ENCODE assay signal across 8 cellular contexts in genomic region chr13:100573121-100573520, GRCh38. TPM values are rescaled to one million over a fixed set of nuclear protein-coding genes. Genes with fewer than 3 reads are reported as not detected.
DNase-seq lines count a peak whose midpoint lies in the region; ATAC-seq and TF ChIP-seq lines count a peak whose summit lies in the region.

No MANE protein-coding gene starts in this region.

- H3K36me3 Mint-ChIP-seq in neural progenitor cell: peaks cover 4% of the 10 kb centered on the region

- H3K4me2 ChIP-seq in OCI-LY3 (ENCODE audit: low read length) (no peak overlapping the region), neural progenitor cell (no peak overlapping the region)

- H4K20me1 ChIP-seq in OCI-LY3 (ENCODE audit: insufficient read depth, low read length) (no peaks in the 10 kb centered on the region), neural progenitor cell (ENCODE audit: low read depth) (no peaks in the 10 kb centered on the region)

- TF ChIP-seq CTCF in OCI-LY3 (IDR thresholded peaks at IDR 0.05; ENCODE audit: low read depth, low read length) (peak; percentile 94), neural progenitor cell (IDR thresholded peaks at IDR 0.05) (peak; percentile 84), thoracic aorta (IDR thresholded peaks at IDR 0.05) (peak; percentile 57)

- H3K36me3 ChIP-seq in OCI-LY3 (replicated peaks; ENCODE audit: low read depth, low read length): no peaks in the 10 kb centered on the region
- H3K36me3 ChIP-seq in neural progenitor cell: no peaks in the 10 kb centered on the region
- no peaks in the 10 kb centered on the region for H3K36me3 ChIP-seq in thoracic aorta

- no peak overlapping the region for H3K4me3 Mint-ChIP-seq in neural progenitor cell

- no peaks in the 10 kb centered on the region for H3F3A ChIP-seq in neural progenitor cell (ENCODE audit: low read depth)

- H3K4me1 Mint-ChIP-seq in neural progenitor cell: peaks cover 2% of the 10 kb centered on the region

- ATAC-seq in GM21447 (IDR thresholded peaks at IDR 0.05; ENCODE audit: unreplicated experiment) (peak; percentile 99), thoracic aorta (ENCODE audit: insufficient number of reproducible peaks, low FRiP score, low read depth) (no peak)

- H3K27ac ChIP-seq in OCI-LY3 (ENCODE audit: low read length): no peak overlapping the region
- H3K27ac ChIP-seq in neural progenitor cell: no peak overlapping the region
- no peak overlapping the region for H3K27ac ChIP-seq in thoracic aorta

- no peak overlapping the region for H3K9ac ChIP-seq in OCI-LY3 (ENCODE audit: low read length)
- no peak overlapping the region for H3K9ac ChIP-seq in neural progenitor cell

- no peak overlapping the region for H2AFZ ChIP-seq in OCI-LY3 (ENCODE audit: low read depth, low read length)
- H2AFZ ChIP-seq in neural progenitor cell (replicated peaks): no peak overlapping the region

- H3K4me3 ChIP-seq in OCI-LY3 (ENCODE audit: low read length) (no peak overlapping the region), neural progenitor cell (no peak overlapping the region), thoracic aorta (no peak overlapping the region)

- H3K27ac Mint-ChIP-seq in neural progenitor cell: no peak overlapping the region

- H3K27me3 ChIP-seq in OCI-LY3 (ENCODE audit: low read depth, low read length) (no peaks in the 10 kb centered on the region), neural progenitor cell (no peaks in the 10 kb centered on the region), thoracic aorta (replicated peaks; ENCODE audit: insufficient read depth) (no peaks in the 10 kb centered on the region)

- H3K27me3 Mint-ChIP-seq in neural progenitor cell (ENCODE audit: insufficient read depth, low read depth): peaks cover 3% of the 10 kb centered on the region

- DNase-seq in DMS153 (lab: John Stamatoyannopoulos, UW): peak; percentile 24
- peak; percentile 45 for DNase-seq in HT1080 (ENCODE audit: low read depth)
- DNase-seq in activated T-cell treated with anti-CD3 and anti-CD28 coated beads for 1 hour (ENCODE audit: low read depth): peak; percentile 78
- DNase-seq in fibroblast of gingiva (ENCODE audit: low read depth): peak; percentile 65
- DNase-seq in neural progenitor cell (ENCODE audit: low spot score): peak; percentile 85
- DNase-seq in thoracic aorta (ENCODE audit: low spot score): no peak

- H3K9me3 Mint-ChIP-seq in neural progenitor cell: peaks cover 6% of the 10 kb centered on the region

- H3K9me3 ChIP-seq in OCI-LY3 (ENCODE audit: insufficient read depth, low read length): no peaks in the 10 kb centered on the region
- H3K9me3 ChIP-seq in neural progenitor cell (ENCODE audit: low read depth): no peaks in the 10 kb centered on the region
- H3K9me3 ChIP-seq in thoracic aorta: no peaks in the 10 kb centered on the region

- H3K79me2 ChIP-seq in OCI-LY3 (ENCODE audit: low read length) (no peaks in the 10 kb centered on the region), neural progenitor cell (ENCODE audit: low read depth) (no peaks in the 10 kb centered on the region)

- peaks cover 3% of the 10 kb centered on the region; the same call in 1 of the 2 replicates for H3K4me1 ChIP-seq in OCI-LY3 (ENCODE audit: low read length)
- H3K4me1 ChIP-seq in neural progenitor cell: no peaks in the 10 kb centered on the region
- no peaks in the 10 kb centered on the region for H3K4me1 ChIP-seq in thoracic aorta (ENCODE audit: control insufficient read depth in 1 of 2, low read depth in 2 of 2)

RNA-seq across cellular contexts. Expression of gene GGACT, which starts 15.5 kb away (rescaled TPM):
- total RNA-seq in HT1080 (2014; rRNA removed; shearing (Covaris generic)): 0.90 and 1.5 TPM in 2 replicates
- polyA plus RNA-seq in HT1080 (2015; cell fraction: cytosol; rRNA removed): 3.7 and 5.0 TPM in 2 replicates
- 1.3 and 1.8 TPM in 2 replicates for polyA plus RNA-seq in HT1080 (2015; cell fraction: nucleus; rRNA removed)
- 1.3 and 3.6 TPM in 2 replicates for total RNA-seq in neural progenitor cell (ENCODE audit: low replicate concordance)
- total RNA-seq in thoracic aorta: under 1 TPM; 0.27 to 0.92 TPM
